ENCODE assay signal across 8 cellular contexts in genomic region chr18:500556-501405, GRCh38. TPM values are rescaled to one million over a fixed set of nuclear protein-coding genes. Genes with fewer than 3 reads are reported as not detected.
DNase-seq lines count a peak whose midpoint lies in the region; ATAC-seq, FAIRE-seq and TF ChIP-seq lines count a peak whose summit lies in the region.

COLEC12 (minus strand) TSS chr18:500701; CDS start chr18:500514, 187 bp downstream.

- no peak within 1 kb of the TSS for H2AK5ac ChIP-seq in H1 (ENCODE audit: low read depth, low read length)

- no peak within 1 kb of the TSS for H2BK20ac ChIP-seq in H1 (ENCODE audit: low read length)

- peak within 1 kb of the TSS; percentile 36 for H3K4me3 Mint-ChIP-seq in activated naive CD4-positive, alpha-beta T cell treated with anti-CD3 and anti-CD28 coated beads, Interleukin-2, amount 50 U/mL, for 24 hours

- peaks cover 32% of the 10 kb centered on the region for H3K27me3 Mint-ChIP-seq in activated naive CD4-positive, alpha-beta T cell treated with anti-CD3 and anti-CD28 coated beads, Interleukin-2, amount 50 U/mL, for 24 hours

- H3K36me3 ChIP-seq in H1 (ENCODE audit: control insufficient read depth in 2 of 4, insufficient read depth in 4 of 4, low read length in 3 of 4) = peaks cover 0 to 6% (median 0%) of the 10 kb centered on the region in 4 experiments; a peak in 1 of 8 replicates
- no peaks in the 10 kb centered on the region for H3K36me3 ChIP-seq in mucosa of descending colon (ENCODE audit: low read depth)
- no peaks in the 10 kb centered on the region for H3K36me3 ChIP-seq in vagina

- H4K8ac ChIP-seq in H1 (ENCODE audit: extremely low read depth, insufficient read depth, low read length) = peak within 1 kb of the TSS; percentile 66; the same call in 1 of the 2 replicates

- no peak within 1 kb of the TSS for H3K56ac ChIP-seq in H1 (replicated peaks; ENCODE audit: insufficient read length, low read depth, low read length)

- TF ChIP-seq EP300 in H1 (IDR thresholded peaks at IDR 0.05; ENCODE audit: borderline replicate concordance in 1 of 2, low read depth in 2 of 2, low read length in 2 of 2) = no peak

- H3K4me1 Mint-ChIP-seq in activated naive CD4-positive, alpha-beta T cell treated with anti-CD3 and anti-CD28 coated beads, Interleukin-2, amount 50 U/mL, for 24 hours = peaks cover 4% of the 10 kb centered on the region

- TF ChIP-seq POLR2A in H1 (IDR thresholded peaks at IDR 0.05; ENCODE audit: control extremely low read depth in 1 of 2, low read depth in 2 of 2, low read length in 2 of 2) (no peak), vagina (IDR thresholded peaks at IDR 0.05) (no peak)

- no peak within 1 kb of the TSS for H4K91ac ChIP-seq in H1 (replicated peaks; ENCODE audit: insufficient read length, low read length)

- H3K14ac ChIP-seq in H1 (ENCODE audit: insufficient read length) = no peak within 1 kb of the TSS

- H3K27me3 ChIP-seq in H1 (replicated peaks in 1 of 4; ENCODE audit: control insufficient read depth in 3 of 4, extremely low read depth in 1 of 4, insufficient read depth in 3 of 4, low read length in 3 of 4) (peaks cover 30 to 44% (median 39%) of the 10 kb centered on the region in 4 experiments), vagina (no peaks in the 10 kb centered on the region)

- no peak for TF ChIP-seq CTCF in H1 (IDR thresholded peaks at IDR 0.05; ENCODE audit: control extremely low read depth in 1 of 3, insufficient read depth in 1 of 3, low read depth in 1 of 3, low read length in 3 of 3)
- TF ChIP-seq CTCF in mucosa of descending colon (IDR thresholded peaks at IDR 0.05) = no peak
- no peak for TF ChIP-seq CTCF in vagina (IDR thresholded peaks at IDR 0.05)
- TF ChIP-seq CTCF in D721Med (IDR thresholded peaks at IDR 0.05; ENCODE audit: insufficient read depth, missing control alignments) = no peak

- H3K36me3 Mint-ChIP-seq in activated naive CD4-positive, alpha-beta T cell treated with anti-CD3 and anti-CD28 coated beads, Interleukin-2, amount 50 U/mL, for 24 hours = no peaks in the 10 kb centered on the region

- no peak within 1 kb of the TSS for H3K27ac ChIP-seq in H1 (ENCODE audit: low read depth, low read length)
- peak within 1 kb of the TSS; percentile 44 for H3K27ac ChIP-seq in vagina

- peak within 1 kb of the TSS; percentile 71; the same call in 1 of the 2 replicates for H2AFZ ChIP-seq in H1 (ENCODE audit: low read length)

- no peaks in the 10 kb centered on the region for H3K9me3 Mint-ChIP-seq in activated naive CD4-positive, alpha-beta T cell treated with anti-CD3 and anti-CD28 coated beads, Interleukin-2, amount 50 U/mL, for 24 hours

- intact Hi-C loops in mucosa of descending colon (cut with DNase I, micrococcal nuclease) (no loop called here), vagina (cut with DNase I) (no loop called here)

- H2BK5ac ChIP-seq in H1 (ENCODE audit: low read depth, low read length) = no peak within 1 kb of the TSS

- H3K4ac ChIP-seq in H1 (replicated peaks; ENCODE audit: insufficient read length, low read depth, low read length) = no peak within 1 kb of the TSS

- H3K4me1 ChIP-seq in H1 (replicated peaks in 1 of 4; ENCODE audit: control insufficient read depth in 3 of 4, insufficient read depth in 4 of 4, low read length in 3 of 4) (peaks cover 0 to 13% (median 6%) of the 10 kb centered on the region in 4 experiments; a peak in 5 of 7 replicates), mucosa of descending colon (ENCODE audit: low read depth) (no peaks in the 10 kb centered on the region), vagina (peaks cover 19% of the 10 kb centered on the region)

- peak; percentile 49 for ATAC-seq in mucosa of descending colon
- no peak for ATAC-seq in HG02981 (IDR thresholded peaks at IDR 0.05; ENCODE audit: unreplicated experiment)

- no peaks in the 10 kb centered on the region for H4K20me1 ChIP-seq in H1 (replicated peaks in 1 of 2; ENCODE audit: control insufficient read depth in 1 of 2, insufficient read depth in 2 of 2, low read length in 2 of 2)

- no peaks in the 10 kb centered on the region for H3K79me1 ChIP-seq in H1 (ENCODE audit: low read depth, low read length)

- DNase-seq in activated naive CD4-positive, alpha-beta T cell treated with anti-CD3 and anti-CD28 coated beads, Interleukin-2, amount 50 U/mL, for 16 hours = no peak
- DNase-seq in H1 (ENCODE audit: low read depth in 1 of 2, low spot score in 2 of 2) (peak in 1 of 2 experiments; percentile 58), mucosa of descending colon (peak in 2 of 3 donors; percentile 30 to 48), vagina (ENCODE audit: extremely low spot score in 2 of 2) (no peak), putamen (ENCODE audit: low spot score) (no peak), D721Med (ENCODE audit: insufficient read length, low spot score) (no peak)

- H3K4me3 ChIP-seq in H1 (ENCODE audit: extremely low read depth in 1 of 4, insufficient read depth in 2 of 4, low read depth in 3 of 4, low read length in 4 of 4) (peak within 1 kb of the TSS; percentile 48 to 84 (median 54)), mucosa of descending colon (no peak within 1 kb of the TSS), vagina (peak within 1 kb of the TSS; percentile 51 to 57)

- H3K4me2 ChIP-seq in H1 (ENCODE audit: insufficient read depth in 1 of 2, low read depth in 2 of 2, low read length in 2 of 2) = peak within 1 kb of the TSS; percentile 77 to 95

- CTCF ChIA-PET in H1 (lab: Charles Lee; ENCODE audit: partially characterized antibody) = interaction anchor here (0.7 to 1.0 kb wide), 3 partner anchors 21 to 60 kb away, joined by 3 read pairs; no protein-coding TSS in a partner anchor

- no peak within 1 kb of the TSS for H3K9ac ChIP-seq in H1 (replicated peaks in 1 of 4; ENCODE audit: extremely low read depth in 1 of 4, low read depth in 3 of 4, low read length in 3 of 4)

- no peaks in the 10 kb centered on the region for H3K79me2 ChIP-seq in H1 (ENCODE audit: control insufficient read depth in 1 of 2, insufficient read depth in 2 of 2, low read length in 2 of 2)

- no peak within 1 kb of the TSS for H3K23ac ChIP-seq in H1 (ENCODE audit: insufficient read length)

- peaks cover 20% of the 10 kb centered on the region for H3K23me2 ChIP-seq in H1 (ENCODE audit: low read depth, low read length)

- no peaks in the 10 kb centered on the region for H3K9me3 ChIP-seq in H1 (ENCODE audit: insufficient read depth in 2 of 2, low read depth in 1 of 2, low read length in 1 of 2)
- no peaks in the 10 kb centered on the region for H3K9me3 ChIP-seq in mucosa of descending colon
- no peaks in the 10 kb centered on the region for H3K9me3 ChIP-seq in vagina

- 2% methylated on average over 13 of the region's 90 CpGs; no CpG with 5 or more reads in 1 of the 2 experiments for WGBS in H1 (ENCODE audit: extremely low coverage in 1 of 2, insufficient coverage in 1 of 2, insufficient read length in 1 of 2, insufficient replicate concordance in 2 of 2, low coverage in 1 of 2, low lambda C conversion rate in 2 of 2, missing lambda C conversion rate in 1 of 2), 2 experiments

- H2BK12ac ChIP-seq in H1 (ENCODE audit: low read depth, low read length) = peak within 1 kb of the TSS; percentile 75; the same call in 1 of the 2 replicates

- H2BK120ac ChIP-seq in H1 (replicated peaks; ENCODE audit: low read depth, low read length) = no peak within 1 kb of the TSS

- H3K18ac ChIP-seq in H1 (ENCODE audit: extremely low read depth, low read length) = no peak within 1 kb of the TSS

- no peak for TF ChIP-seq RAD21 in H1 (IDR thresholded peaks at IDR 0.05 in 1 of 2, conservative IDR thresholded peaks at IDR 0.05 in 1 of 2; ENCODE audit: low read depth in 2 of 2, low read length in 2 of 2)

- FAIRE-seq in H1 (lab: Jason Lieb, UNC) (no peak), D721Med (lab: Jason Lieb, UNC) (no peak)

- POLR2A ChIA-PET in H1 (lab: Charles Lee; ENCODE audit: partially characterized antibody) = no interaction called here

- H3K27ac Mint-ChIP-seq in activated naive CD4-positive, alpha-beta T cell treated with anti-CD3 and anti-CD28 coated beads, Interleukin-2, amount 50 U/mL, for 24 hours = no peak within 1 kb of the TSS

- no peak within 1 kb of the TSS for H4K5ac ChIP-seq in H1 (ENCODE audit: insufficient read length, low read depth, low read length)

- peak within 1 kb of the TSS; percentile 46; the same call in 1 of the 2 replicates for H2BK15ac ChIP-seq in H1 (ENCODE audit: low read length)

TF ChIP-seq in H1, 55 proteins besides CTCF, POLR2A, EP300 and RAD21 (continues in another document):
- TF ChIP-seq PHF8 (conservative IDR thresholded peaks at IDR 0.05; ENCODE audit: low read depth, low read length) = no peak
- no peak for TF ChIP-seq BRCA1 (IDR thresholded peaks at IDR 0.05; ENCODE audit: low read depth, low read length)
- TF ChIP-seq KDM5A (IDR thresholded peaks at IDR 0.05; ENCODE audit: low read length) = no peak
- peak; percentile 24 for TF ChIP-seq ASH2L (IDR thresholded peaks at IDR 0.05; ENCODE audit: low read length)
- peak; percentile 75 for TF ChIP-seq SUZ12 (IDR thresholded peaks at IDR 0.05; ENCODE audit: low read length)
- no peak for TF ChIP-seq EGR1 (IDR thresholded peaks at IDR 0.05; ENCODE audit: borderline replicate concordance, low read depth, low read length)
- TF ChIP-seq HDAC6 (IDR thresholded peaks at IDR 0.05; ENCODE audit: low read depth, low read length) = no peak
- TF ChIP-seq MAX (IDR thresholded peaks at IDR 0.05) = no peak
- TF ChIP-seq RBBP5 (IDR thresholded peaks at IDR 0.05; ENCODE audit: borderline replicate concordance, low read depth, low read length) = peak; percentile 30; the same call in 1 of the 2 replicates
- no peak for TF ChIP-seq CTBP2 (IDR thresholded peaks at IDR 0.05; ENCODE audit: borderline replicate concordance, insufficient read depth, insufficient read length, low read length)
- TF ChIP-seq CHD1 (IDR thresholded peaks at IDR 0.05; ENCODE audit: low read depth, low read length) = no peak
- no peak for TF ChIP-seq SAP30 (IDR thresholded peaks at IDR 0.05; ENCODE audit: insufficient read depth, insufficient replicate concordance, low read length)
- TF ChIP-seq POLR2AphosphoS5 (IDR thresholded peaks at IDR 0.05; ENCODE audit: low read depth, low read length) = no peak

RNA-seq across cellular contexts. Expression of gene COLEC12, which starts in this region (rescaled TPM):
- 2.2 and 2.3 TPM in 2 replicates for total RNA-seq in H1 (2021; fragmentation: NEBNext Ultra II Directional; extraction: Animal tissue kit (Norgen Biotek cat#: 25700))
- polyA plus RNA-seq in H1 (2011; rRNA removed) = 0.44 and 0.47 TPM in 2 replicates
- 0.72 TPM for polyA plus RNA-seq in H1 (2011; cell fraction: cytosol; rRNA removed)
- 0.78 TPM for polyA plus RNA-seq in H1 (2011; cell fraction: nucleus; rRNA removed)
- 0.64 to 0.81 TPM (median 0.78 TPM) in 4 replicates for polyA plus RNA-seq in H1 (2012, experiment 1 of 2)
- polyA plus RNA-seq in H1 (2012, experiment 2 of 2) = 0.22 TPM
- 1.8 TPM for polyA plus RNA-seq in H1 (2013, experiment 1 of 2)
- 2.3 TPM for polyA plus RNA-seq in H1 (2013, experiment 2 of 2)
- polyA minus RNA-seq in H1 (2011; rRNA and poly(A)+ RNA removed) = 0.85 and 0.88 TPM in 2 replicates
- 0.44 TPM for polyA minus RNA-seq in H1 (2011; cell fraction: cytosol; rRNA and poly(A)+ RNA removed)
- polyA minus RNA-seq in H1 (2011; cell fraction: nucleus; rRNA and poly(A)+ RNA removed) = 0.90 TPM
- total RNA-seq in mucosa of descending colon (10 to 100 TPM in 1 of 3 donors, 1 to 10 TPM in 2; 2.4 to 12.1 (median 4.7) TPM), vagina (18.9 TPM)

Comparison
In these comparisons a context has a peak if more than half of its experiments do, and no peak if none do; other contexts are left out.
1. DNase-seq: peak in mucosa of descending colon (2 of 3); none in activated naive CD4-positive, alpha-beta T cell treated with anti-CD3 and anti-CD28 coated beads, Interleukin-2, amount 50 U/mL, for 16 hours (single experiment), vagina (0 of 2), putamen (single experiment) and D721Med (single experiment).